In the genomic region with DNA sequence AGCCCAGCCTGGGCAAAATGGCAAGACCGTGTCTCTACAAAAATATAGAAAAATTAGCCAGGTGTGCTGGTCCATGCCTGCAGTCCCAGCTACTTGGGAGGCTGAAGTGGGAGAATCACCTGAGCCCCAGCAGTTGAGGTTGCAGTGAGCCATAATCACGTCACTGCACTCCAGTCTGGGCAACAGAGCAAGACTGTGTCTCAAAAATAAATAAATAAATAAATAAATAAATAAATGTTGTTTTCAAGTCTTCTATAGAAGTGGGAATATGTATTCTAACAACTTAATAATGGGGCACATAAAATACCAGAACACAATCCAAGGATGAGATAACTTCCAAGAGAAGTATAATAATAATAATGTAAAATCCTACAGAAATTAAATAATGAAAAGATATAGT, we compare ENCODE assay signal across 1 cellular context.
TF ChIP-seq lines count a peak whose summit lies in the region.

No MANE protein-coding gene starts in this region.

TF ChIP-seq in HEK293, 187 proteins besides CTCF, POLR2A, EP300 and RAD21 (continued from another document and continues in another):
- 0 out of 2 replicates have a peak, but pooled peaks have one; percentile 17 for TF ChIP-seq ZNF558 (tag by site-specific recombination; IDR thresholded peaks at IDR 0.05)
- no peak for TF ChIP-seq ZBTB21 (tag by site-specific recombination; IDR thresholded peaks at IDR 0.05)
- TF ChIP-seq ZNF654 (tag by site-specific recombination; IDR thresholded peaks at IDR 0.05; ENCODE audit: low read depth), result peak; percentile 21; the same call in 1 of the 2 replicates
- TF ChIP-seq ZNF146 (tag by site-specific recombination; IDR thresholded peaks at IDR 0.05), result no peak
- peak; percentile 49 for TF ChIP-seq ZNF555 (tag by site-specific recombination; conservative IDR thresholded peaks at IDR 0.05)
- no peak for TF ChIP-seq EGR2 (tag by site-specific recombination; IDR thresholded peaks at IDR 0.05; ENCODE audit: low read depth)
- TF ChIP-seq ZNF341 (tag by site-specific recombination; IDR thresholded peaks at IDR 0.05; ENCODE audit: low read depth), result no peak
- TF ChIP-seq ZNF791 (tag by site-specific recombination; IDR thresholded peaks at IDR 0.05), result no peak
- TF ChIP-seq REST (tag by site-specific recombination; IDR thresholded peaks at IDR 0.05), result peak; percentile 31; the same call in 1 of the 2 replicates
- TF ChIP-seq ZNF169 (tag by site-specific recombination; IDR thresholded peaks at IDR 0.05), result no peak
- TF ChIP-seq, protein P1, sequence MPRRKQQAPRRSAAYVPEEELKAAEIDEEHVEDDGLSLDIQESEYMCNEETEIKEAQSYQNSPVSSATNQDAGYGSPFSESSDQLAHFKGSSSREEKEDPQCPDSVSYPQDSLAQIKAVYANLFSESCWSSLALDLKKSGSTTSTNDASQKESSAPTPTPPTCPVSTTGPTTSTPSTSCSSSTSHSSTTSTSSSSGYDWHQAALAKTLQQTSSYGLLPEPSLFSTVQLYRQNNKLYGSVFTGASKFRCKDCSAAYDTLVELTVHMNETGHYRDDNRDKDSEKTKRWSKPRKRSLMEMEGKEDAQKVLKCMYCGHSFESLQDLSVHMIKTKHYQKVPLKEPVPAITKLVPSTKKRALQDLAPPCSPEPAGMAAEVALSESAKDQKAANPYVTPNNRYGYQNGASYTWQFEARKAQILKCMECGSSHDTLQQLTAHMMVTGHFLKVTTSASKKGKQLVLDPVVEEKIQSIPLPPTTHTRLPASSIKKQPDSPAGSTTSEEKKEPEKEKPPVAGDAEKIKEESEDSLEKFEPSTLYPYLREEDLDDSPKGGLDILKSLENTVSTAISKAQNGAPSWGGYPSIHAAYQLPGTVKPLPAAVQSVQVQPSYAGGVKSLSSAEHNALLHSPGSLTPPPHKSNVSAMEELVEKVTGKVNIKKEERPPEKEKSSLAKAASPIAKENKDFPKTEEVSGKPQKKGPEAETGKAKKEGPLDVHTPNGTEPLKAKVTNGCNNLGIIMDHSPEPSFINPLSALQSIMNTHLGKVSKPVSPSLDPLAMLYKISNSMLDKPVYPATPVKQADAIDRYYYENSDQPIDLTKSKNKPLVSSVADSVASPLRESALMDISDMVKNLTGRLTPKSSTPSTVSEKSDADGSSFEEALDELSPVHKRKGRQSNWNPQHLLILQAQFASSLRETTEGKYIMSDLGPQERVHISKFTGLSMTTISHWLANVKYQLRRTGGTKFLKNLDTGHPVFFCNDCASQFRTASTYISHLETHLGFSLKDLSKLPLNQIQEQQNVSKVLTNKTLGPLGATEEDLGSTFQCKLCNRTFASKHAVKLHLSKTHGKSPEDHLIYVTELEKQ (tag by site-specific recombination; IDR thresholded peaks at IDR 0.05; ENCODE audit: borderline replicate concordance), result no peak
- no peak for TF ChIP-seq ZNF660 (tag by site-specific recombination; IDR thresholded peaks at IDR 0.05)
- TF ChIP-seq, protein P2, sequence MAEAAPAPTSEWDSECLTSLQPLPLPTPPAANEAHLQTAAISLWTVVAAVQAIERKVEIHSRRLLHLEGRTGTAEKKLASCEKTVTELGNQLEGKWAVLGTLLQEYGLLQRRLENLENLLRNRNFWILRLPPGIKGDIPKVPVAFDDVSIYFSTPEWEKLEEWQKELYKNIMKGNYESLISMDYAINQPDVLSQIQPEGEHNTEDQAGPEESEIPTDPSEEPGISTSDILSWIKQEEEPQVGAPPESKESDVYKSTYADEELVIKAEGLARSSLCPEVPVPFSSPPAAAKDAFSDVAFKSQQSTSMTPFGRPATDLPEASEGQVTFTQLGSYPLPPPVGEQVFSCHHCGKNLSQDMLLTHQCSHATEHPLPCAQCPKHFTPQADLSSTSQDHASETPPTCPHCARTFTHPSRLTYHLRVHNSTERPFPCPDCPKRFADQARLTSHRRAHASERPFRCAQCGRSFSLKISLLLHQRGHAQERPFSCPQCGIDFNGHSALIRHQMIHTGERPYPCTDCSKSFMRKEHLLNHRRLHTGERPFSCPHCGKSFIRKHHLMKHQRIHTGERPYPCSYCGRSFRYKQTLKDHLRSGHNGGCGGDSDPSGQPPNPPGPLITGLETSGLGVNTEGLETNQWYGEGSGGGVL (tag by site-specific recombination; IDR thresholded peaks at IDR 0.05), result no peak
- TF ChIP-seq ZNF530 (tag by site-specific recombination; IDR thresholded peaks at IDR 0.05; ENCODE audit: low read depth), result no peak
- TF ChIP-seq HOXA7 (CRISPR knock-in tag; IDR thresholded peaks at IDR 0.05; ENCODE audit: borderline replicate concordance), result no peak
- no peak for TF ChIP-seq ZNF658 (tag by site-specific recombination; IDR thresholded peaks at IDR 0.05)
- TF ChIP-seq, protein P3, sequence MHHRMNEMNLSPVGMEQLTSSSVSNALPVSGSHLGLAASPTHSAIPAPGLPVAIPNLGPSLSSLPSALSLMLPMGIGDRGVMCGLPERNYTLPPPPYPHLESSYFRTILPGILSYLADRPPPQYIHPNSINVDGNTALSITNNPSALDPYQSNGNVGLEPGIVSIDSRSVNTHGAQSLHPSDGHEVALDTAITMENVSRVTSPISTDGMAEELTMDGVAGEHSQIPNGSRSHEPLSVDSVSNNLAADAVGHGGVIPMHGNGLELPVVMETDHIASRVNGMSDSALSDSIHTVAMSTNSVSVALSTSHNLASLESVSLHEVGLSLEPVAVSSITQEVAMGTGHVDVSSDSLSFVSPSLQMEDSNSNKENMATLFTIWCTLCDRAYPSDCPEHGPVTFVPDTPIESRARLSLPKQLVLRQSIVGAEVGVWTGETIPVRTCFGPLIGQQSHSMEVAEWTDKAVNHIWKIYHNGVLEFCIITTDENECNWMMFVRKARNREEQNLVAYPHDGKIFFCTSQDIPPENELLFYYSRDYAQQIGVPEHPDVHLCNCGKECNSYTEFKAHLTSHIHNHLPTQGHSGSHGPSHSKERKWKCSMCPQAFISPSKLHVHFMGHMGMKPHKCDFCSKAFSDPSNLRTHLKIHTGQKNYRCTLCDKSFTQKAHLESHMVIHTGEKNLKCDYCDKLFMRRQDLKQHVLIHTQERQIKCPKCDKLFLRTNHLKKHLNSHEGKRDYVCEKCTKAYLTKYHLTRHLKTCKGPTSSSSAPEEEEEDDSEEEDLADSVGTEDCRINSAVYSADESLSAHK (tag by site-specific recombination; IDR thresholded peaks at IDR 0.05), result no peak
- no peak for TF ChIP-seq ZNF664 (tag by site-specific recombination; IDR thresholded peaks at IDR 0.05)
- no peak for TF ChIP-seq ZEB2 (tag by site-specific recombination; IDR thresholded peaks at IDR 0.05)
- no peak for TF ChIP-seq ZBTB17 (tag by site-specific recombination; IDR thresholded peaks at IDR 0.05)
- TF ChIP-seq ZNF529 (tag by site-specific recombination; IDR thresholded peaks at IDR 0.05; ENCODE audit: insufficient replicate concordance), result no peak
- peak; percentile 30; the same call in 1 of the 2 replicates for TF ChIP-seq ZNF433 (tag by site-specific recombination; IDR thresholded peaks at IDR 0.05; ENCODE audit: low read depth)
- TF ChIP-seq ZNF621 (tag by site-specific recombination; IDR thresholded peaks at IDR 0.05), result no peak
- TF ChIP-seq ZNF140 (tag by site-specific recombination; IDR thresholded peaks at IDR 0.05), result peak; percentile 75
- no peak for TF ChIP-seq SP7 (tag by site-specific recombination; IDR thresholded peaks at IDR 0.05)
- peak; percentile 26 for TF ChIP-seq ZNF510 (tag by site-specific recombination; IDR thresholded peaks at IDR 0.05; ENCODE audit: insufficient replicate concordance)
- no peak for TF ChIP-seq ZNF585B (tag by site-specific recombination; IDR thresholded peaks at IDR 0.05)
- no peak for TF ChIP-seq ZIC2 (tag by site-specific recombination; IDR thresholded peaks at IDR 0.05)
- TF ChIP-seq GLI4 (tag by site-specific recombination; IDR thresholded peaks at IDR 0.05), result no peak
- peak; percentile 33; the same call in 1 of the 2 replicates for TF ChIP-seq ZNF202 (tag by site-specific recombination; IDR thresholded peaks at IDR 0.05; ENCODE audit: borderline replicate concordance)
- peak; percentile 66 for TF ChIP-seq ZNF623 (tag by site-specific recombination; IDR thresholded peaks at IDR 0.05)
- TF ChIP-seq ZNF629 (tag by site-specific recombination; IDR thresholded peaks at IDR 0.05), result 0 out of 2 replicates have a peak, but pooled peaks have one; percentile 12
- 0 out of 2 replicates have a peak, but pooled peaks have one; percentile 24 for TF ChIP-seq ZBTB11 (tag by site-specific recombination; conservative IDR thresholded peaks at IDR 0.05; ENCODE audit: low read depth)
- TF ChIP-seq GLI2 (tag by site-specific recombination; IDR thresholded peaks at IDR 0.05; ENCODE audit: borderline replicate concordance, low read depth), result no peak; the same call in 1 of the 2 replicates
- no peak for TF ChIP-seq SCRT1 (tag by site-specific recombination; IDR thresholded peaks at IDR 0.05; ENCODE audit: borderline replicate concordance)
- no peak for TF ChIP-seq ZBTB26 (tag by site-specific recombination; optimal IDR thresholded peaks at IDR 0.05)
